In the genomic region with DNA sequence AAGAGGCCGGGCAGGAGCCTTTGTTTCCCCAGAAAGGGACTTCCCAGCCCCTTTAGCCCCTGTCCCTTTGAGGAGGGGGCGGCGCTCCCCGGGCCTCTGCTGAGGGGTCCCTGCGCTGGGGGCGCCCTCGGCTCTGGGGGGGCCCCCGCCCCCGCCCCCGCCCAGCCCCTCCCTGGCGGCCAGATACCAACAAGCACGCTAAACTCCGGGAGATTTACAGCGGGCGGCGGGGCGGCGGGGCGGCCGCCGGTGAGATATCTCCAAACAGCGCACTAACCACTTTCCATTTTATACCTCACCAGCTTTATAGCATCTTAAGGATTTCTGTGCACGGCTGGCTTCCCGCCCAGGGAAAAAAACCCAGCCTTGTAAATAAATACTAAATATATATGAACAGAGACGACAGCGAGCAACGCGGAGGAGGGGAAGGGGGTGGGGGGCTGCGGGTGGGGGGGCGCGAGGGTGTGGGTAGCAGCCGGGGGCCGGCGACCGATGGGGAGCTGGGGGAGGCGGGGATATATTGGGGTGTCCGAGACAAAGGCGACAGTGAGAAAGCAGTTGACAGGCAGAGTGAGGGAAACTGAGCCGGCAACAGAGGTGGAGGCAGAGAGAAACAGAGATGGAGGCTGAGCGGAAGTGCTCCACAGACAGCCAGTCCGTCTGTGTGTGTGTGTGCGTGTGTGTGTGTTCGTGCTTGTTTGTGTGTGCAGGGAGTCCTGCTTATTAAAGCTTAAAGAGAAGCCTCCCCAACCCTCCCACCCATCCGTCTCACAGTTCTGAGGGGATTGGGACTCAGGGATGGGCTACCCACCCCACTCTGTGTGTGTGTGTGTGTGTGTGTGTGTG, we compare ENCODE assay signal across 10 cellular contexts.
DNase-seq lines count a peak whose midpoint lies in the region; ATAC-seq lines count a peak whose summit lies in the region.
"Had no signal": no experiment of that assay in that cellular context is flagged by ENCODE, and none has a peak within 500 bp of the region (broad histone marks: within the 10 kb centered on the region; RNA-seq: fewer than 3 reads in every experiment).

No MANE protein-coding gene starts in this region.

- no peaks in the 10 kb centered on the region for H3K9me3 ChIP-seq in CD4-positive, CD25-positive, alpha-beta regulatory T cell (ENCODE audit: control insufficient read depth in 2 of 2, low read length in 2 of 2)
- H3K9me3 ChIP-seq in naive thymus-derived CD4-positive, alpha-beta T cell (ENCODE audit: control insufficient read depth in 2 of 3, low read length in 3 of 3) = no peaks in the 10 kb centered on the region
- no peaks in the 10 kb centered on the region for H3K9me3 ChIP-seq in SJCRH30 (replicated peaks)
- H3K9me3 ChIP-seq: SJSA1 had no signal

- peak in 1 of 2 donors; percentile 34 for ATAC-seq in CD4-positive, CD25-positive, alpha-beta regulatory T cell (ENCODE audit: low read depth in 2 of 2)
- ATAC-seq in activated T-helper 17 cell treated with anti-CD3 and anti-CD28 coated beads, Interleukin-2, amount 50 U/mL, for 72 hours (replicated peaks) = peak; percentile 39
- peak; percentile 58 for ATAC-seq in naive thymus-derived CD4-positive, alpha-beta T cell
- no peak for ATAC-seq in GM21619 (IDR thresholded peaks at IDR 0.05; ENCODE audit: unreplicated experiment)

- H3K36me3 Mint-ChIP-seq in CD4-positive, CD25-positive, alpha-beta regulatory T cell = no peaks in the 10 kb centered on the region
- H3K36me3 Mint-ChIP-seq in activated T-helper 17 cell treated with anti-CD3 and anti-CD28 coated beads, Interleukin-2, amount 50 U/mL, for 72 hours (ENCODE audit: low read depth) = no peaks in the 10 kb centered on the region
- H3K36me3 Mint-ChIP-seq in naive thymus-derived CD4-positive, alpha-beta T cell = no peaks in the 10 kb centered on the region

- H3K4me3 Mint-ChIP-seq in CD4-positive, CD25-positive, alpha-beta regulatory T cell = peak overlapping the region in 3 of 4 donors; percentile 33 to 83 (median 57)
- H3K4me3 Mint-ChIP-seq in activated T-helper 17 cell treated with anti-CD3 and anti-CD28 coated beads, Interleukin-2, amount 50 U/mL, for 72 hours = peak overlapping the region; percentile 15
- H3K4me3 Mint-ChIP-seq in naive thymus-derived CD4-positive, alpha-beta T cell = peak overlapping the region in 9 of 10 donors; percentile 36 to 74 (median 66)

- intact Hi-C loops in naive thymus-derived CD4-positive, alpha-beta T cell (cut with micrococcal nuclease) = no loop called here

- H3K4me3 ChIP-seq in CD4-positive, CD25-positive, alpha-beta regulatory T cell (ENCODE audit: low read depth, low read length) = no peak overlapping the region
- H3K4me3 ChIP-seq in naive thymus-derived CD4-positive, alpha-beta T cell (ENCODE audit: low read length) = no peak overlapping the region
- no peak overlapping the region for H3K4me3 ChIP-seq in SJCRH30
- H3K4me3 ChIP-seq: SJSA1, smooth muscle cell had no signal

- DNase-seq in CD4-positive, CD25-positive, alpha-beta regulatory T cell = peak; percentile 7 to 61 (median 45)
- DNase-seq in NCI-H2227 (lab: John Stamatoyannopoulos, UW; ENCODE audit: unreplicated experiment) (peak; percentile 38), COR-L47 (lab: John Stamatoyannopoulos, UW) (no peak), SW480 (ENCODE audit: low spot score) (no peak), SJCRH30 (no peak)
- DNase-seq in naive thymus-derived CD4-positive, alpha-beta T cell = peak in 7 of 9 donors; percentile 18 to 64 (median 50)

- no peaks in the 10 kb centered on the region for H3K36me3 ChIP-seq in CD4-positive, CD25-positive, alpha-beta regulatory T cell (ENCODE audit: control insufficient read depth, insufficient read depth, low read length)
- H3K36me3 ChIP-seq in naive thymus-derived CD4-positive, alpha-beta T cell (ENCODE audit: control insufficient read depth in 2 of 3, insufficient read depth in 3 of 3, low read length in 3 of 3) = no peaks in the 10 kb centered on the region
- H3K36me3 ChIP-seq in SJCRH30 = no peaks in the 10 kb centered on the region
- H3K36me3 ChIP-seq: SJSA1 had no signal

- POLR2A ChIA-PET in naive thymus-derived CD4-positive, alpha-beta T cell (lab: Charles Lee) = no interaction called here

- H3K9me3 Mint-ChIP-seq in CD4-positive, CD25-positive, alpha-beta regulatory T cell = peaks cover 0 to 2% (median 0%) of the 10 kb centered on the region in 7 donors
- no peaks in the 10 kb centered on the region for H3K9me3 Mint-ChIP-seq in activated T-helper 17 cell treated with anti-CD3 and anti-CD28 coated beads, Interleukin-2, amount 50 U/mL, for 72 hours
- no peaks in the 10 kb centered on the region for H3K9me3 Mint-ChIP-seq in naive thymus-derived CD4-positive, alpha-beta T cell

- peaks cover 0 to 2% (median 0%) of the 10 kb centered on the region in 4 donors for H3K4me1 Mint-ChIP-seq in CD4-positive, CD25-positive, alpha-beta regulatory T cell
- peaks cover 3% of the 10 kb centered on the region for H3K4me1 Mint-ChIP-seq in activated T-helper 17 cell treated with anti-CD3 and anti-CD28 coated beads, Interleukin-2, amount 50 U/mL, for 72 hours
- peaks cover 0 to 6% (median 0%) of the 10 kb centered on the region in 7 donors for H3K4me1 Mint-ChIP-seq in naive thymus-derived CD4-positive, alpha-beta T cell

- no peak overlapping the region for H3K27ac Mint-ChIP-seq in CD4-positive, CD25-positive, alpha-beta regulatory T cell
- H3K27ac Mint-ChIP-seq in activated T-helper 17 cell treated with anti-CD3 and anti-CD28 coated beads, Interleukin-2, amount 50 U/mL, for 72 hours = no peak overlapping the region
- H3K27ac Mint-ChIP-seq in naive thymus-derived CD4-positive, alpha-beta T cell = peak overlapping the region in 1 of 9 donors; percentile 66

- H3K27me3 ChIP-seq in CD4-positive, CD25-positive, alpha-beta regulatory T cell (ENCODE audit: control insufficient read depth, insufficient read depth, low read length) = peaks cover 9% of the 10 kb centered on the region
- peaks cover 0 to 10% of the 10 kb centered on the region in 2 donors for H3K27me3 ChIP-seq in naive thymus-derived CD4-positive, alpha-beta T cell (ENCODE audit: control insufficient read depth in 2 of 2, insufficient read depth in 2 of 2, low read length in 2 of 2)
- peaks cover 16% of the 10 kb centered on the region; the same call in 1 of the 2 replicates for H3K27me3 ChIP-seq in SJCRH30

- peaks cover 49% of the 10 kb centered on the region for H3K27me3 Mint-ChIP-seq in CD4-positive, CD25-positive, alpha-beta regulatory T cell
- H3K27me3 Mint-ChIP-seq in activated T-helper 17 cell treated with anti-CD3 and anti-CD28 coated beads, Interleukin-2, amount 50 U/mL, for 72 hours = peaks cover 52% of the 10 kb centered on the region
- peaks cover 65 to 76% (median 68%) of the 10 kb centered on the region in 5 donors for H3K27me3 Mint-ChIP-seq in naive thymus-derived CD4-positive, alpha-beta T cell

- CTCF ChIA-PET in naive thymus-derived CD4-positive, alpha-beta T cell (lab: Charles Lee) = no interaction called here

- H3K4me1 ChIP-seq in CD4-positive, CD25-positive, alpha-beta regulatory T cell (ENCODE audit: control insufficient read depth, insufficient read depth, low read length, poor library complexity, severe bottlenecking) = no peaks in the 10 kb centered on the region
- no peaks in the 10 kb centered on the region for H3K4me1 ChIP-seq in naive thymus-derived CD4-positive, alpha-beta T cell (ENCODE audit: control insufficient read depth in 2 of 2, insufficient read depth in 2 of 2, low read length in 2 of 2)
- no peaks in the 10 kb centered on the region for H3K4me1 ChIP-seq in SJCRH30
- H3K4me1 ChIP-seq: SJSA1 had no signal

- H3K27ac ChIP-seq in CD4-positive, CD25-positive, alpha-beta regulatory T cell (ENCODE audit: insufficient read depth, low read length, poor library complexity, severe bottlenecking) = no peak overlapping the region
- H3K27ac ChIP-seq in naive thymus-derived CD4-positive, alpha-beta T cell (ENCODE audit: low read depth, low read length) = no peak overlapping the region
- no peak overlapping the region for H3K27ac ChIP-seq in SJCRH30
- H3K27ac ChIP-seq: SJSA1 had no signal

Comparison
In these comparisons a context has a peak if more than half of its experiments do, and no peak if none do; other contexts are left out.
1. DNase-seq: peak in CD4-positive, CD25-positive, alpha-beta regulatory T cell (3 of 3), NCI-H2227 (single experiment) and naive thymus-derived CD4-positive, alpha-beta T cell (7 of 9); none in COR-L47 (single experiment), SW480 (single experiment) and SJCRH30 (0 of 2).
2. H3K4me3 Mint-ChIP-seq: peak in every context shown above with its lines; median percentile 66 in naive thymus-derived CD4-positive, alpha-beta T cell; 57 in CD4-positive, CD25-positive, alpha-beta regulatory T cell; 15 in activated T-helper 17 cell treated with anti-CD3 and anti-CD28 coated beads, Interleukin-2, amount 50 U/mL, for 72 hours.